In genomic region chr4:106773106-106773905, GRCh38 we compare ENCODE assay signal across 21 cellular contexts.
DNase-seq lines count a peak whose midpoint lies in the region; ATAC-seq and TF ChIP-seq lines count a peak whose summit lies in the region.
"Had no signal": no experiment of that assay in that cellular context is flagged by ENCODE, and none has a peak within 500 bp of the region (broad histone marks: within the 10 kb centered on the region; RNA-seq: fewer than 3 reads in every experiment).

No MANE protein-coding gene starts in this region.

- H3K27me3 Mint-ChIP-seq in MCF 10A (ENCODE audit: insufficient read depth, unreplicated experiment): no peaks in the 10 kb centered on the region
- H3K27me3 Mint-ChIP-seq: activated CD4-positive, alpha-beta memory T cell treated with anti-CD3 and anti-CD28 coated beads for 36 hours; naive thymus-derived CD4-positive, alpha-beta T cell had no signal

- H3K4me3 ChIP-seq in breast epithelium (no peak overlapping the region), lower lobe of right lung (no peak overlapping the region)
- H3K4me3 ChIP-seq: BLaER1, dorsolateral prefrontal cortex, K562, right atrium auricular region, upper lobe of left lung had no signal

- ATAC-seq in HG02571 (IDR thresholded peaks at IDR 0.05; ENCODE audit: unreplicated experiment) (no peak), lower lobe of right lung (no peak)
- ATAC-seq: K562; naive thymus-derived CD4-positive, alpha-beta T cell; WTC11 had no signal

- CTCF ChIA-PET in MCF 10A (lab: Yijun Ruan, JAX): no interaction called here

- intact Hi-C loops in MCF 10A (cut with micrococcal nuclease): no loop called here
- intact Hi-C loops in breast epithelium (cut with DNase I; ENCODE audit: low total_unique reads): no loop called here
- intact Hi-C loops in lower lobe of right lung (cut with DNase I): no loop called here

- peaks cover 8% of the 10 kb centered on the region for H3K9me3 Mint-ChIP-seq in MCF 10A (ENCODE audit: unreplicated experiment)
- H3K9me3 Mint-ChIP-seq: activated CD4-positive, alpha-beta memory T cell treated with anti-CD3 and anti-CD28 coated beads for 36 hours had no signal

- POLR2A ChIA-PET in MCF 10A (lab: Yijun Ruan, JAX): no interaction called here

- no peak for TF ChIP-seq POLR2A in breast epithelium (IDR thresholded peaks at IDR 0.05)

- H3K27me3 ChIP-seq in breast epithelium (no peaks in the 10 kb centered on the region), lower lobe of right lung (ENCODE audit: low read depth) (no peaks in the 10 kb centered on the region)
- H3K27me3 ChIP-seq: BLaER1, dorsolateral prefrontal cortex, right atrium auricular region, upper lobe of left lung had no signal

- H3K4me1 ChIP-seq in breast epithelium (no peaks in the 10 kb centered on the region), lower lobe of right lung (no peaks in the 10 kb centered on the region)
- H3K4me1 ChIP-seq: right atrium auricular region, upper lobe of left lung had no signal

- no peaks in the 10 kb centered on the region for H3K4me1 Mint-ChIP-seq in MCF 10A (ENCODE audit: insufficient read depth, unreplicated experiment)
- H3K4me1 Mint-ChIP-seq: naive thymus-derived CD4-positive, alpha-beta T cell; WTC11 had no signal

- H3K27ac ChIP-seq in breast epithelium (no peak overlapping the region), lower lobe of right lung (no peak overlapping the region)
- H3K27ac ChIP-seq: 22Rv1, BLaER1, dorsolateral prefrontal cortex, right atrium auricular region, upper lobe of left lung had no signal

- DNase-seq in MCF 10A (ENCODE audit: unreplicated experiment) (peak; percentile 2), breast epithelium (ENCODE audit: low spot score in 2 of 2) (no peak), amniotic epithelial cell (ENCODE audit: low read depth) (peak; percentile 31), fibroblast of peridontal ligament (ENCODE audit: extremely low read depth) (peak; percentile 79), stromal cell of bone marrow (ENCODE audit: low read depth) (peak; percentile 56), MV-4-11 (lab: John Stamatoyannopoulos, UW) (no peak), lower lobe of right lung (no peak)
- DNase-seq: activated CD4-positive, alpha-beta memory T cell treated with anti-CD3 and anti-CD28 coated beads for 36 hours; activated gamma-delta T cell; caudate nucleus; dorsolateral prefrontal cortex; mesendoderm; naive thymus-derived CD4-positive, alpha-beta T cell; NCI-H187; upper lobe of left lung had no signal

- BruUV-seq in MCF 10A (replicated peaks; lab: Mats Ljungman, UMichigan): no TSS peak

- H3K36me3 ChIP-seq in breast epithelium: no peaks in the 10 kb centered on the region
- no peaks in the 10 kb centered on the region for H3K36me3 ChIP-seq in lower lobe of right lung
- H3K36me3 ChIP-seq: BLaER1, right atrium auricular region, upper lobe of left lung had no signal

- TF ChIP-seq CTCF in MCF 10A (IDR thresholded peaks at IDR 0.05; ENCODE audit: unreplicated experiment) (no peak), breast epithelium (IDR thresholded peaks at IDR 0.05) (no peak), lower lobe of right lung (IDR thresholded peaks at IDR 0.05) (no peak)

- H3K36me3 Mint-ChIP-seq in MCF 10A (ENCODE audit: insufficient read depth, unreplicated experiment): no peaks in the 10 kb centered on the region
- H3K36me3 Mint-ChIP-seq: activated CD4-positive, alpha-beta memory T cell treated with anti-CD3 and anti-CD28 coated beads for 36 hours; naive thymus-derived CD4-positive, alpha-beta T cell; WTC11 had no signal

- H3K27ac Mint-ChIP-seq in MCF 10A (ENCODE audit: low read depth, unreplicated experiment): no peak overlapping the region
- H3K27ac Mint-ChIP-seq: activated CD4-positive, alpha-beta memory T cell treated with anti-CD3 and anti-CD28 coated beads for 36 hours; WTC11 had no signal

- H3K9me3 ChIP-seq in breast epithelium (peaks cover 0 to 17% of the 10 kb centered on the region in 2 donors), lower lobe of right lung (no peaks in the 10 kb centered on the region)

- no peak overlapping the region for H3K4me3 Mint-ChIP-seq in MCF 10A (ENCODE audit: unreplicated experiment)
- H3K4me3 Mint-ChIP-seq: activated CD4-positive, alpha-beta memory T cell treated with anti-CD3 and anti-CD28 coated beads for 36 hours; naive thymus-derived CD4-positive, alpha-beta T cell; WTC11 had no signal

Comparison
In these comparisons a context has a peak if more than half of its experiments do, and no peak if none do; other contexts are left out.
1. DNase-seq: peak in MCF 10A (single experiment), amniotic epithelial cell (single experiment), fibroblast of peridontal ligament (single experiment) and stromal cell of bone marrow (single experiment); none in breast epithelium (0 of 2), MV-4-11 (single experiment) and lower lobe of right lung (single experiment).